Comparison of ENCODE assay signal across 11 cellular contexts in the genomic region with DNA sequence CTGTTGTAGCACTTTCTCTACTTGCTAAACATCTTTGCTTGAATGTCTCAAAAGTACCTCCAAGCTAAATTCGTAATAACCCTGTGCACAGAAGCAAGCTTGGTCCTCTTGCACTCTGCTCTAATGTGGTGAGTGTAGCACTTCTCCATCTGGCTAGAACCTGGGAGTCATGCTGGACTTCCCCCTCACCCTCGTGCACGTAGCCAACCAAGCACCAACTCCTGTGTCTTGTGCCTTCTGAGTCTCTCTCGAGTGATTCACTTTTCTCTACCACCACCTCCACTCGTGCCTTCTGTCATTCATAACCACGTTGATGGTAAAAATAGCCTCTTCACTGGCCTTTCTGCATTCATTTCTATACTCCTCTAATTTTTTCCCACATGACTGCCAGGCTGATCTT.
A peak's percentile ranks its signal among the peaks of the same experiment; 100 is the strongest.
DNase-seq lines count a peak whose midpoint lies in the region; ATAC-seq and TF ChIP-seq lines count a peak whose summit lies in the region.
"Had no signal": no experiment of that assay in that cellular context is flagged by ENCODE, and none has a peak within 500 bp of the region (broad histone marks: within the 10 kb centered on the region; RNA-seq: fewer than 3 reads in every experiment).

No MANE protein-coding gene starts in this region.

- H3K27me3 ChIP-seq in HUES64 (ENCODE audit: insufficient read depth, low read length) (no peaks in the 10 kb centered on the region), tibial artery (no peaks in the 10 kb centered on the region)

- H3K36me3 ChIP-seq in HUES64 (ENCODE audit: insufficient read depth, low read length), result no peaks in the 10 kb centered on the region
- H3K36me3 ChIP-seq in tibial artery, result no peaks in the 10 kb centered on the region

- intact Hi-C loops in tibial artery (cut with DNase I; ENCODE audit: low total_unique reads), result no loop called here

- H3K4me1 ChIP-seq in HUES64 (ENCODE audit: insufficient read depth, low read length), result peaks cover 10% of the 10 kb centered on the region; the same call in 1 of the 2 replicates
- H3K4me1 ChIP-seq in tibial artery, result no peaks in the 10 kb centered on the region

- H3K4me3 ChIP-seq in HUES64 (ENCODE audit: low read length) (no peak overlapping the region), tibial artery (no peak overlapping the region)

- no peak for TF ChIP-seq CTCF in tibial artery (IDR thresholded peaks at IDR 0.05)

- ATAC-seq in GM18499 (IDR thresholded peaks at IDR 0.05; ENCODE audit: insufficient read depth, unreplicated experiment) (peak; percentile 55), GM21717 (IDR thresholded peaks at IDR 0.05; ENCODE audit: unreplicated experiment) (peak; percentile 91), GM18517 (IDR thresholded peaks at IDR 0.05; ENCODE audit: unreplicated experiment) (no peak), GM18909 (IDR thresholded peaks at IDR 0.05; ENCODE audit: poor library complexity, unreplicated experiment) (no peak)

- WGBS in HUES64, result 80% methylated on average over 6 of the region's 6 CpGs

- no peaks in the 10 kb centered on the region for H3K9me3 ChIP-seq in HUES64 (ENCODE audit: insufficient read depth, low read depth, low read length)
- H3K9me3 ChIP-seq in tibial artery, result no peaks in the 10 kb centered on the region

- peak; percentile 53 for DNase-seq in kidney glomerular epithelial cell (lab: John Stamatoyannopoulos, UW)
- DNase-seq in UCSD-AML1 (lab: John Stamatoyannopoulos, UW; ENCODE audit: unreplicated experiment), result no peak
- no peak for DNase-seq in tibial artery
- DNase-seq: DND-41; NCI-H2081 treated with DMSO at 0.1 percent for 48 hours; stimulated activated CD4-positive, alpha-beta T cell treated with anti-CD3 and anti-CD28 coated beads, Interleukin-4, amount 100 ng/mL, for 1 hour had no signal

- H3K27ac ChIP-seq in HUES64 (ENCODE audit: low read depth, low read length) (peak overlapping the region; percentile 15; the same call in 1 of the 2 replicates), tibial artery (no peak overlapping the region)

- H3K9ac ChIP-seq in HUES64 (ENCODE audit: low read depth, low read length), result no peak overlapping the region

Comparison
In these comparisons a context has a peak if more than half of its experiments do, and no peak if none do; other contexts are left out.
1. ATAC-seq: peak in GM18499 (single experiment) and GM21717 (single experiment); none in GM18517 (single experiment) and GM18909 (single experiment).